ENCODE assay signal across 19 cellular contexts in genomic region chr16:56767018-56767417, GRCh38. TPM values are rescaled to one million over a fixed set of nuclear protein-coding genes. Genes with fewer than 3 reads are reported as not detected.
A peak's percentile ranks its signal among the peaks of the same experiment; 100 is the strongest.
DNase-seq lines count a peak whose midpoint lies in the region; ATAC-seq, FAIRE-seq and TF ChIP-seq lines count a peak whose summit lies in the region.
"Had no signal": no experiment of that assay in that cellular context is flagged by ENCODE, and none has a peak within 500 bp of the region (broad histone marks: within the 10 kb centered on the region; RNA-seq: fewer than 3 reads in every experiment).

No MANE protein-coding gene starts in this region.

- no peak for TF ChIP-seq CTCF in WERI-Rb-1 (IDR thresholded peaks at IDR 0.05; ENCODE audit: low read depth, low read length)

- no peak overlapping the region for H3K4me3 ChIP-seq in WERI-Rb-1 (ENCODE audit: low read depth, low read length)
- H3K4me3 ChIP-seq: Peyer's patch, SK-N-MC had no signal

- no peaks in the 10 kb centered on the region for H3K27me3 Mint-ChIP-seq in T-helper 17 cell
- H3K27me3 Mint-ChIP-seq: CD8-positive, alpha-beta memory T cell had no signal

- intact Hi-C loops in head of caudate nucleus (cut with DNase I): no loop called here

- H3K27me3 ChIP-seq in WERI-Rb-1 (ENCODE audit: insufficient read depth, low read depth, severe bottlenecking): no peaks in the 10 kb centered on the region
- H3K27me3 ChIP-seq: Peyer's patch had no signal

- DNase-seq in Ammon's horn (ENCODE audit: low spot score): peak; percentile 10
- peak; percentile 50 for DNase-seq in DMS79 treated with DMSO at 0.1 percent for 48 hours (lab: John Stamatoyannopoulos, UW)
- DNase-seq in WERI-Rb-1: peak; percentile 75
- DNase-seq in head of caudate nucleus: peak in 26 of 42 donors; percentile 23 to 76 (median 44)
- DNase-seq in T-helper 17 cell: no peak
- no peak for DNase-seq in frontal cortex (ENCODE audit: low spot score in 2 of 2)
- no peak for DNase-seq in SHP77 (lab: John Stamatoyannopoulos, UW)
- DNase-seq: C1 segment of cervical spinal cord; CD8-positive, alpha-beta memory T cell; DMS53; MV-4-11; NCI-H2107; NCI-H69; NK-92 treated with Interleukin-12 subunit alpha and Interleukin-12 subunit beta, amount 100 ng/mL, for 24 hours; Peyer's patch had no signal

- ATAC-seq in T-helper 17 cell (no peak), HG02840 (IDR thresholded peaks at IDR 0.05; ENCODE audit: low FRiP score, unreplicated experiment) (no peak)

- no peak for FAIRE-seq in frontal cortex (lab: Jason Lieb, UNC)
- FAIRE-seq: GM12892 had no signal

- no peaks in the 10 kb centered on the region; the same call in none of the 2 replicates for H3K36me3 ChIP-seq in WERI-Rb-1

- peaks cover 3% of the 10 kb centered on the region for H3K36me3 Mint-ChIP-seq in T-helper 17 cell (ENCODE audit: low read depth)

- H3K9me3 ChIP-seq in WERI-Rb-1 (ENCODE audit: severe bottlenecking) (no peaks in the 10 kb centered on the region), T-helper 17 cell (ENCODE audit: control insufficient read depth, low read length, poor library complexity, severe bottlenecking) (no peaks in the 10 kb centered on the region)
- H3K9me3 ChIP-seq: Peyer's patch had no signal

- peaks cover 24% of the 10 kb centered on the region for H3K4me1 Mint-ChIP-seq in T-helper 17 cell

- no peak overlapping the region for H3K27ac Mint-ChIP-seq in T-helper 17 cell

- no peak overlapping the region for H3K27ac ChIP-seq in WERI-Rb-1
- H3K27ac ChIP-seq: KMS-11, Peyer's patch, SK-N-MC had no signal

- H3K4me3 Mint-ChIP-seq in T-helper 17 cell: no peak overlapping the region
- H3K4me3 Mint-ChIP-seq: CD8-positive, alpha-beta memory T cell had no signal

RNA-seq across cellular contexts. Expression of gene NUP93, which starts 37.1 kb away (rescaled TPM):
- total RNA-seq in T-helper 17 cell (10 to 100 TPM; 59.0 to 59.1 TPM), frontal cortex (219 TPM)

Comparison
In these comparisons a context has a peak if more than half of its experiments do, and no peak if none do; other contexts are left out.
1. DNase-seq: peak in Ammon's horn (single experiment), DMS79 treated with DMSO at 0.1 percent for 48 hours (single experiment), WERI-Rb-1 (single experiment) and head of caudate nucleus (26 of 42); none in T-helper 17 cell (0 of 3), frontal cortex (0 of 2) and SHP77 (0 of 2).